Comparison of ENCODE assay signal across 18 cellular contexts in genomic region chr14:104925941-104926609, GRCh38. TPM values are rescaled to one million over a fixed set of nuclear protein-coding genes. Genes with fewer than 3 reads are reported as not detected.
DNase-seq lines count a peak whose midpoint lies in the region; ATAC-seq, FAIRE-seq and TF ChIP-seq lines count a peak whose summit lies in the region.
"Had no signal": no experiment of that assay in that cellular context is flagged by ENCODE, and none has a peak within 500 bp of the region (broad histone marks: within the 10 kb centered on the region; RNA-seq: fewer than 3 reads in every experiment).

No MANE protein-coding gene starts in this region.

- H3K4me2 ChIP-seq in SU-DHL-6 (ENCODE audit: low read depth, low read length, poor library complexity, severe bottlenecking) = peak overlapping the region; percentile 39

- no peak overlapping the region for H3K4me3 ChIP-seq in SU-DHL-6 (ENCODE audit: insufficient read depth, low read length, poor library complexity, severe bottlenecking)

- H3K9me3 ChIP-seq in SU-DHL-6 (ENCODE audit: insufficient read depth, low read length) = no peaks in the 10 kb centered on the region

- TF ChIP-seq CTCF in SU-DHL-6 (IDR thresholded peaks at IDR 0.05; ENCODE audit: insufficient read depth, low read length, poor library complexity, severe bottlenecking) (no peak), osteocyte (IDR thresholded peaks at IDR 0.05) (no peak)

- TF ChIP-seq POLR2A in GM12891 (IDR thresholded peaks at IDR 0.05; ENCODE audit: low read depth, low read length) = no peak

- ATAC-seq in HG02973 (IDR thresholded peaks at IDR 0.05; ENCODE audit: unreplicated experiment) (peak; percentile 2), GM18870 (IDR thresholded peaks at IDR 0.05; ENCODE audit: unreplicated experiment) (no peak)

- no peak overlapping the region for H3K4me3 Mint-ChIP-seq in osteocyte (ENCODE audit: unreplicated experiment)
- H3K4me3 Mint-ChIP-seq: activated CD4-positive, alpha-beta memory T cell treated with anti-CD3 and anti-CD28 coated beads, Interleukin-2, amount 10 ng/mL, durations not matched to agents 7 days and 5 days; neural crest cell; T-helper 2 cell treated with Interferon-gamma antibody and Interleukin-4, amounts not matched to agents 5 μg/mL and 100 μg/mL, for 36 hours had no signal

- DNase-seq in GM12891 (ENCODE audit: insufficient read length, low spot score) (no peak), mesenteric fat pad (ENCODE audit: low spot score) (peak; percentile 87), HPDE6-E6E7 (ENCODE audit: extremely low spot score) (no peak), NCI-H187 treated with DMSO at 0.1 percent for 48 hours (lab: John Stamatoyannopoulos, UW) (no peak), osteocyte (ENCODE audit: extremely low spot score, unreplicated experiment) (no peak)
- DNase-seq: activated CD4-positive, alpha-beta memory T cell treated with anti-CD3 and anti-CD28 coated beads, Interleukin-2, amount 10 ng/mL, durations not matched to agents 7 days and 5 days; activated gamma-delta T cell treated with Interleukin-2 at 50 U/mL for 16 hours; central memory CD4-positive, alpha-beta T cell; glutamatergic neuron; NCI-H1092 treated with DMSO at 0.1 percent for 48 hours; NCI-H446 treated with DMSO at 0.1 percent for 48 hours had no signal

- no peaks in the 10 kb centered on the region for H3K27me3 ChIP-seq in SU-DHL-6 (ENCODE audit: low read length)
- H3K27me3 ChIP-seq: Peyer's patch had no signal

- no peak overlapping the region for H3K27ac Mint-ChIP-seq in osteocyte (ENCODE audit: unreplicated experiment)
- H3K27ac Mint-ChIP-seq: activated CD4-positive, alpha-beta memory T cell treated with anti-CD3 and anti-CD28 coated beads, Interleukin-2, amount 10 ng/mL, durations not matched to agents 7 days and 5 days; T-helper 2 cell treated with Interferon-gamma antibody and Interleukin-4, amounts not matched to agents 5 μg/mL and 100 μg/mL, for 36 hours had no signal

- no peaks in the 10 kb centered on the region for H3K36me3 ChIP-seq in SU-DHL-6 (ENCODE audit: low read length)
- H3K36me3 ChIP-seq: Peyer's patch had no signal

- no peak overlapping the region for H2AFZ ChIP-seq in SU-DHL-6 (ENCODE audit: low read depth, low read length, severe bottlenecking)

- peak overlapping the region; percentile 9; the same call in 1 of the 2 replicates for H3K9ac ChIP-seq in SU-DHL-6 (ENCODE audit: low read length)

- H3K79me2 ChIP-seq in SU-DHL-6 (ENCODE audit: insufficient read depth, low read length) = no peaks in the 10 kb centered on the region

- no peaks in the 10 kb centered on the region for H3K36me3 Mint-ChIP-seq in osteocyte (ENCODE audit: unreplicated experiment)

- H4K20me1 ChIP-seq in SU-DHL-6 (ENCODE audit: low read depth, low read length) = no peaks in the 10 kb centered on the region

- no peaks in the 10 kb centered on the region for H3K9me3 Mint-ChIP-seq in osteocyte (ENCODE audit: unreplicated experiment)
- H3K9me3 Mint-ChIP-seq: neural crest cell had no signal

- no peaks in the 10 kb centered on the region for H3K9me2 ChIP-seq in SU-DHL-6 (replicated peaks; ENCODE audit: insufficient read depth, low read length)

- peak; percentile 85 for FAIRE-seq in GM12891 (lab: Jason Lieb, UNC)

- H3K27ac ChIP-seq in SU-DHL-6 (ENCODE audit: low read depth, low read length) = no peak overlapping the region
- H3K27ac ChIP-seq: epithelial cell of prostate had no signal

- H3F3A ChIP-seq in SU-DHL-6 (ENCODE audit: insufficient read depth) = no peaks in the 10 kb centered on the region

- no peaks in the 10 kb centered on the region for H3K27me3 Mint-ChIP-seq in osteocyte (ENCODE audit: unreplicated experiment)
- H3K27me3 Mint-ChIP-seq: activated CD4-positive, alpha-beta memory T cell treated with anti-CD3 and anti-CD28 coated beads, Interleukin-2, amount 10 ng/mL, durations not matched to agents 7 days and 5 days had no signal

- H3K4me1 Mint-ChIP-seq in osteocyte (ENCODE audit: unreplicated experiment) = peaks cover 3% of the 10 kb centered on the region
- H3K4me1 Mint-ChIP-seq: activated CD4-positive, alpha-beta memory T cell treated with anti-CD3 and anti-CD28 coated beads, Interleukin-2, amount 10 ng/mL, durations not matched to agents 7 days and 5 days; neural crest cell had no signal

TF ChIP-seq in GM12891, 5 proteins besides CTCF, POLR2A, EP300 and RAD21:
- TF ChIP-seq SPI1 (IDR thresholded peaks at IDR 0.05; ENCODE audit: low read depth, low read length) (no peak), TAF1 (IDR thresholded peaks at IDR 0.05; ENCODE audit: low read depth, low read length) (no peak), POU2F2 (IDR thresholded peaks at IDR 0.05; ENCODE audit: low read depth, low read length) (no peak), PAX5 (IDR thresholded peaks at IDR 0.05; ENCODE audit: insufficient read depth, low read length, severe bottlenecking) (no peak), POLR2AphosphoS5 (IDR thresholded peaks at IDR 0.05; ENCODE audit: low read depth, low read length) (no peak)

RNA-seq across cellular contexts. Expression of gene PLD4, which starts 1.4 kb away (rescaled TPM):
- 22.8 TPM for polyA plus RNA-seq in GM12891 (2012; ENCODE audit: low read depth, missing spikeins)
- total RNA-seq in mesenteric fat pad = 0.06 TPM
- total RNA-seq in osteocyte = 0.05 and 0.18 TPM in 2 replicates
- total RNA-seq: activated CD4-positive, alpha-beta memory T cell treated with anti-CD3 and anti-CD28 coated beads, Interleukin-2, amount 10 ng/mL, durations not matched to agents 7 days and 5 days had no signal

RNA-seq across cellular contexts. Expression of gene AHNAK2, which starts 52.1 kb away (rescaled TPM):
- polyA plus RNA-seq in GM12891 (2012; ENCODE audit: low read depth, missing spikeins) = 0.09 TPM
- total RNA-seq in mesenteric fat pad (15.7 TPM), osteocyte (145 and 183 TPM in 2 replicates)
- total RNA-seq: activated CD4-positive, alpha-beta memory T cell treated with anti-CD3 and anti-CD28 coated beads, Interleukin-2, amount 10 ng/mL, durations not matched to agents 7 days and 5 days had no signal

RNA-seq across cellular contexts. Expression of gene CLBA1, which starts 59.5 kb away (rescaled TPM):
- 3.0 TPM for polyA plus RNA-seq in GM12891 (2012; ENCODE audit: low read depth, missing spikeins)
- total RNA-seq in mesenteric fat pad (2.8 TPM), osteocyte (7.5 and 7.7 TPM in 2 replicates)
